Comparison of ENCODE assay signal across 11 cellular contexts in genomic region chr11:95299078-95299611, GRCh38.
A peak's percentile ranks its signal among the peaks of the same experiment; 100 is the strongest.
DNase-seq lines count a peak whose midpoint lies in the region; ATAC-seq and TF ChIP-seq lines count a peak whose summit lies in the region.
"Had no signal": no experiment of that assay in that cellular context is flagged by ENCODE, and none has a peak within 500 bp of the region (broad histone marks: within the 10 kb centered on the region; RNA-seq: fewer than 3 reads in every experiment).

No MANE protein-coding gene starts in this region.

- H3K27me3 Mint-ChIP-seq in nephron progenitor cell (ENCODE audit: low read depth, poor library complexity): no peaks in the 10 kb centered on the region

- H3K27ac Mint-ChIP-seq in activated naive CD4-positive, alpha-beta T cell treated with anti-CD3 and anti-CD28 coated beads, Interleukin-2, amount 50 U/mL, for 72 hours: peak overlapping the region; percentile 28 to 44
- peak overlapping the region; percentile 60 for H3K27ac Mint-ChIP-seq in nephron progenitor cell
- no peak overlapping the region for H3K27ac Mint-ChIP-seq in stimulated activated effector memory CD8-positive, alpha-beta T cell treated with anti-CD3 and anti-CD28 coated beads, Interleukin-12 subunit alpha, Interleukin-12 subunit beta, amount 100 ng/mL, for 72 hours
- H3K27ac Mint-ChIP-seq: immature natural killer cell had no signal

- H3K9me3 Mint-ChIP-seq in activated naive CD4-positive, alpha-beta T cell treated with anti-CD3 and anti-CD28 coated beads, Interleukin-2, amount 50 U/mL, for 72 hours: peaks cover 0 to 6% of the 10 kb centered on the region in 2 donors
- H3K9me3 Mint-ChIP-seq in nephron progenitor cell: no peaks in the 10 kb centered on the region
- H3K9me3 Mint-ChIP-seq in stimulated activated effector memory CD8-positive, alpha-beta T cell treated with anti-CD3 and anti-CD28 coated beads, Interleukin-12 subunit alpha, Interleukin-12 subunit beta, amount 100 ng/mL, for 72 hours: no peaks in the 10 kb centered on the region
- H3K9me3 Mint-ChIP-seq: immature natural killer cell had no signal

- peak; percentile 27 to 90 for ATAC-seq in activated naive CD4-positive, alpha-beta T cell treated with anti-CD3 and anti-CD28 coated beads, Interleukin-2, amount 50 U/mL, for 72 hours
- ATAC-seq in stimulated activated effector memory CD8-positive, alpha-beta T cell treated with anti-CD3 and anti-CD28 coated beads, Interleukin-12 subunit alpha, Interleukin-12 subunit beta, amount 100 ng/mL, for 72 hours: no peak
- ATAC-seq in GM21381 (IDR thresholded peaks at IDR 0.05; ENCODE audit: unreplicated experiment): no peak

- no peaks in the 10 kb centered on the region for H3K36me3 Mint-ChIP-seq in activated naive CD4-positive, alpha-beta T cell treated with anti-CD3 and anti-CD28 coated beads, Interleukin-2, amount 50 U/mL, for 72 hours
- no peaks in the 10 kb centered on the region for H3K36me3 Mint-ChIP-seq in nephron progenitor cell (ENCODE audit: low read depth)
- no peaks in the 10 kb centered on the region for H3K36me3 Mint-ChIP-seq in stimulated activated effector memory CD8-positive, alpha-beta T cell treated with anti-CD3 and anti-CD28 coated beads, Interleukin-12 subunit alpha, Interleukin-12 subunit beta, amount 100 ng/mL, for 72 hours
- H3K36me3 Mint-ChIP-seq: immature natural killer cell had no signal

- H3K4me1 Mint-ChIP-seq in nephron progenitor cell: peaks cover 62% of the 10 kb centered on the region
- no peaks in the 10 kb centered on the region for H3K4me1 Mint-ChIP-seq in stimulated activated effector memory CD8-positive, alpha-beta T cell treated with anti-CD3 and anti-CD28 coated beads, Interleukin-12 subunit alpha, Interleukin-12 subunit beta, amount 100 ng/mL, for 72 hours

- TF ChIP-seq CTCF in nephron progenitor cell (IDR thresholded peaks at IDR 0.05): no peak

- peak overlapping the region; percentile 59 for H3K4me3 Mint-ChIP-seq in nephron progenitor cell
- H3K4me3 Mint-ChIP-seq in stimulated activated effector memory CD8-positive, alpha-beta T cell treated with anti-CD3 and anti-CD28 coated beads, Interleukin-12 subunit alpha, Interleukin-12 subunit beta, amount 100 ng/mL, for 72 hours: no peak overlapping the region
- H3K4me3 Mint-ChIP-seq: immature natural killer cell had no signal

- DNase-seq in NCI-H2171 treated with DMSO at 0.1 percent for 48 hours (lab: John Stamatoyannopoulos, UW) (peak; percentile 49), NCI-H2171 (lab: John Stamatoyannopoulos, UW) (no peak), NCI-H1105 (lab: John Stamatoyannopoulos, UW) (peak; percentile 37), nephron progenitor cell (peak; percentile 10), NCI-H1694 treated with DMSO at 0.1 percent for 48 hours (lab: John Stamatoyannopoulos, UW) (no peak)
- peak in 1 of 2 donors; percentile 12 for DNase-seq in activated naive CD4-positive, alpha-beta T cell treated with anti-CD3 and anti-CD28 coated beads, Interleukin-2, amount 50 U/mL, for 72 hours (ENCODE audit: low spot score in 2 of 2)
- no peak for DNase-seq in stimulated activated effector memory CD8-positive, alpha-beta T cell treated with anti-CD3 and anti-CD28 coated beads, Interleukin-12 subunit alpha, Interleukin-12 subunit beta, amount 100 ng/mL, for 72 hours (ENCODE audit: low spot score in 2 of 2)
- DNase-seq: immature natural killer cell, NCI-H774, tibial artery had no signal

Comparison
In these comparisons a context has a peak if more than half of its experiments do, and no peak if none do; other contexts are left out.
1. DNase-seq: peak in NCI-H2171 treated with DMSO at 0.1 percent for 48 hours (single experiment), NCI-H1105 (single experiment) and nephron progenitor cell (single experiment); none in NCI-H2171 (single experiment), NCI-H1694 treated with DMSO at 0.1 percent for 48 hours (single experiment) and stimulated activated effector memory CD8-positive, alpha-beta T cell treated with anti-CD3 and anti-CD28 coated beads, Interleukin-12 subunit alpha, Interleukin-12 subunit beta, amount 100 ng/mL, for 72 hours (0 of 2).
2. ATAC-seq: peak in activated naive CD4-positive, alpha-beta T cell treated with anti-CD3 and anti-CD28 coated beads, Interleukin-2, amount 50 U/mL, for 72 hours (2 of 2); none in stimulated activated effector memory CD8-positive, alpha-beta T cell treated with anti-CD3 and anti-CD28 coated beads, Interleukin-12 subunit alpha, Interleukin-12 subunit beta, amount 100 ng/mL, for 72 hours (single experiment) and GM21381 (single experiment).